In genomic region chr17:65594585-65594940, GRCh38 we compare ENCODE assay signal across 12 cellular contexts. TPM values are rescaled to one million over a fixed set of nuclear protein-coding genes. Genes with fewer than 3 reads are reported as not detected.
DNase-seq lines count a peak whose midpoint lies in the region; ATAC-seq, FAIRE-seq and TF ChIP-seq lines count a peak whose summit lies in the region.
"Had no signal": no experiment of that assay in that cellular context is flagged by ENCODE, and none has a peak within 500 bp of the region (broad histone marks: within the 10 kb centered on the region; RNA-seq: fewer than 3 reads in every experiment).

No MANE protein-coding gene starts in this region.

- DNase-seq in stimulated activated CD4-positive, alpha-beta T cell treated with anti-CD3 and anti-CD28 coated beads, Interleukin-15, amount 100 ng/mL, for 24 hours: peak; percentile 12
- no peak for DNase-seq in stimulated activated CD4-positive, alpha-beta T cell treated with anti-CD3 and anti-CD28 coated beads, Interleukin-2, amount 100 ng/mL, for 48 hours
- no peak for DNase-seq in activated naive CD8-positive, alpha-beta T cell treated with anti-CD3 and anti-CD28 coated beads, Interleukin-2, amount 10 ng/mL, durations not matched to agents 7 days and 5 days
- DNase-seq in islet precursor cell: peak; percentile 74
- no peak for DNase-seq in vagina (ENCODE audit: extremely low spot score in 2 of 2)
- DNase-seq in GM19239 (ENCODE audit: insufficient read length, low spot score): no peak
- DNase-seq in left lobe of liver (ENCODE audit: low spot score): no peak
- no peak for DNase-seq in activated CD8-positive, alpha-beta memory T cell treated with anti-CD3 and anti-CD28 coated beads for 24 hours
- DNase-seq: CD4-positive, alpha-beta memory T cell; Kasumi-1; naive B cell; NCI-H526 treated with DMSO at 0.1 percent for 48 hours had no signal

- H3K36me3 Mint-ChIP-seq in activated naive CD8-positive, alpha-beta T cell treated with anti-CD3 and anti-CD28 coated beads, Interleukin-2, amount 10 ng/mL, durations not matched to agents 7 days and 5 days: no peaks in the 10 kb centered on the region
- H3K36me3 Mint-ChIP-seq: CD4-positive, alpha-beta memory T cell; naive B cell had no signal

- no peak for ATAC-seq in activated naive CD8-positive, alpha-beta T cell treated with anti-CD3 and anti-CD28 coated beads, Interleukin-2, amount 10 ng/mL, durations not matched to agents 7 days and 5 days (ENCODE audit: low read depth)
- no peak for ATAC-seq in left lobe of liver

- no peak for FAIRE-seq in GM19239 (lab: Jason Lieb, UNC)

- no peaks in the 10 kb centered on the region for H3K27me3 ChIP-seq in vagina

- H3K27me3 Mint-ChIP-seq in activated naive CD8-positive, alpha-beta T cell treated with anti-CD3 and anti-CD28 coated beads, Interleukin-2, amount 10 ng/mL, durations not matched to agents 7 days and 5 days: peaks cover 4% of the 10 kb centered on the region

- peak overlapping the region; percentile 71 for H3K27ac ChIP-seq in vagina

- H3K9me3 ChIP-seq in vagina: no peaks in the 10 kb centered on the region

- peak overlapping the region; percentile 75 for H3K4me3 Mint-ChIP-seq in activated naive CD8-positive, alpha-beta T cell treated with anti-CD3 and anti-CD28 coated beads, Interleukin-2, amount 10 ng/mL, durations not matched to agents 7 days and 5 days

- TF ChIP-seq POLR2A in vagina (IDR thresholded peaks at IDR 0.05): no peak

- H3K4me1 Mint-ChIP-seq in activated naive CD8-positive, alpha-beta T cell treated with anti-CD3 and anti-CD28 coated beads, Interleukin-2, amount 10 ng/mL, durations not matched to agents 7 days and 5 days: peaks cover 21% of the 10 kb centered on the region

- intact Hi-C loops in vagina (cut with DNase I): no loop called here

- no peaks in the 10 kb centered on the region for H3K36me3 ChIP-seq in vagina

- no peak overlapping the region for H3K27ac Mint-ChIP-seq in activated naive CD8-positive, alpha-beta T cell treated with anti-CD3 and anti-CD28 coated beads, Interleukin-2, amount 10 ng/mL, durations not matched to agents 7 days and 5 days

- no peaks in the 10 kb centered on the region for H3K9me3 Mint-ChIP-seq in activated naive CD8-positive, alpha-beta T cell treated with anti-CD3 and anti-CD28 coated beads, Interleukin-2, amount 10 ng/mL, durations not matched to agents 7 days and 5 days

- POLR2A ChIA-PET in activated naive CD8-positive, alpha-beta T cell treated with anti-CD3 and anti-CD28 coated beads, Interleukin-2, amount 10 ng/mL, durations not matched to agents 7 days and 5 days (lab: Charles Lee): interaction anchor here (1.3 kb wide), 1 partner anchor 38 kb away, joined by 3 read pairs; no protein-coding TSS in a partner anchor

- peak overlapping the region; percentile 10 to 17 for H3K4me3 ChIP-seq in vagina

- H3K4me1 ChIP-seq in vagina: peaks cover 21% of the 10 kb centered on the region

- no peak for TF ChIP-seq CTCF in vagina (IDR thresholded peaks at IDR 0.05)

RNA-seq across cellular contexts. Expression of gene AXIN2, which starts 33.1 kb away (rescaled TPM):
- total RNA-seq in activated naive CD8-positive, alpha-beta T cell treated with anti-CD3 and anti-CD28 coated beads, Interleukin-2, amount 10 ng/mL, durations not matched to agents 7 days and 5 days: 1 to 10 TPM; 7.7 to 9.8 TPM
- 17.9 TPM for total RNA-seq in vagina
- 3.6 TPM for total RNA-seq in left lobe of liver

Comparison
In these comparisons a context has a peak if more than half of its experiments do, and no peak if none do; other contexts are left out.
1. DNase-seq: peak in stimulated activated CD4-positive, alpha-beta T cell treated with anti-CD3 and anti-CD28 coated beads, Interleukin-15, amount 100 ng/mL, for 24 hours (single experiment) and islet precursor cell (single experiment); none in stimulated activated CD4-positive, alpha-beta T cell treated with anti-CD3 and anti-CD28 coated beads, Interleukin-2, amount 100 ng/mL, for 48 hours (0 of 2), activated naive CD8-positive, alpha-beta T cell treated with anti-CD3 and anti-CD28 coated beads, Interleukin-2, amount 10 ng/mL, durations not matched to agents 7 days and 5 days (single experiment), vagina (0 of 2), GM19239 (single experiment), left lobe of liver (single experiment) and activated CD8-positive, alpha-beta memory T cell treated with anti-CD3 and anti-CD28 coated beads for 24 hours (single experiment).